In genomic region chr1:25971044-25971881, GRCh38 we compare ENCODE assay signal across 1 cellular context.
TF ChIP-seq lines count a peak whose summit lies in the region.

No MANE protein-coding gene starts in this region.

TF ChIP-seq in GM23338, 12 proteins besides CTCF, POLR2A, EP300 and RAD21 (continued from another document):
- TF ChIP-seq ZNF462 (CRISPR knock-in tag; IDR thresholded peaks at IDR 0.05) (no peak), EZH2phosphoT487 (IDR thresholded peaks at IDR 0.05; ENCODE audit: unreplicated experiment) (no peak), ZNF114 (CRISPR knock-in tag; IDR thresholded peaks at IDR 0.05) (no peak), ETS1 (IDR thresholded peaks at IDR 0.05) (no peak), REST (IDR thresholded peaks at IDR 0.05; ENCODE audit: unreplicated experiment) (no peak)
